Comparison of ENCODE assay signal across 17 cellular contexts in genomic region chr19:47379398-47379938, GRCh38. TPM values are rescaled to one million over a fixed set of nuclear protein-coding genes. Genes with fewer than 3 reads are reported as not detected.
DNase-seq lines count a peak whose midpoint lies in the region; ATAC-seq and TF ChIP-seq lines count a peak whose summit lies in the region.
"Had no signal": no experiment of that assay in that cellular context is flagged by ENCODE, and none has a peak within 500 bp of the region (broad histone marks: within the 10 kb centered on the region; RNA-seq: fewer than 3 reads in every experiment).

No MANE protein-coding gene starts in this region.

- TF ChIP-seq CTCF in WERI-Rb-1 (IDR thresholded peaks at IDR 0.05; ENCODE audit: low read depth, low read length) (no peak), gastrocnemius medialis (IDR thresholded peaks at IDR 0.05 in 4 of 5, conservative IDR thresholded peaks at IDR 0.05 in 1 of 5) (no peak), progenitor cell of endocrine pancreas (IDR thresholded peaks at IDR 0.05; ENCODE audit: unreplicated experiment) (no peak)
- TF ChIP-seq CTCF in CD8-positive, alpha-beta T cell (IDR thresholded peaks at IDR 0.05) = no peak

- TF ChIP-seq POLR2A in gastrocnemius medialis (IDR thresholded peaks at IDR 0.05) = no peak

- H3K9me3 Mint-ChIP-seq in progenitor cell of endocrine pancreas (ENCODE audit: low read depth) = no peaks in the 10 kb centered on the region
- H3K9me3 Mint-ChIP-seq in naive thymus-derived CD8-positive, alpha-beta T cell = no peaks in the 10 kb centered on the region
- H3K9me3 Mint-ChIP-seq in CD8-positive, alpha-beta T cell = no peaks in the 10 kb centered on the region

- CTCF ChIA-PET in CD8-positive, alpha-beta T cell (lab: Charles Lee) = no interaction called here

- H3K4me1 Mint-ChIP-seq in progenitor cell of endocrine pancreas (ENCODE audit: low read depth) = no peaks in the 10 kb centered on the region
- H3K4me1 Mint-ChIP-seq in naive thymus-derived CD8-positive, alpha-beta T cell = peaks cover 8 to 25% (median 23%) of the 10 kb centered on the region in 4 donors
- H3K4me1 Mint-ChIP-seq in CD8-positive, alpha-beta T cell (ENCODE audit: low read depth) = peaks cover 25% of the 10 kb centered on the region

- H3K27ac ChIP-seq in Karpas-422 (ENCODE audit: low read length) = no peak overlapping the region
- H3K27ac ChIP-seq in WERI-Rb-1 = peak overlapping the region; percentile 26; the same call in 1 of the 2 replicates
- H3K27ac ChIP-seq in gastrocnemius medialis = no peak overlapping the region
- H3K27ac ChIP-seq in CD8-positive, alpha-beta T cell (ENCODE audit: low read depth, low read length) = no peak overlapping the region

- no peak overlapping the region for H3K4me3 ChIP-seq in Karpas-422 (ENCODE audit: low read length)
- H3K4me3 ChIP-seq in WERI-Rb-1 (ENCODE audit: low read depth, low read length) = no peak overlapping the region
- no peak overlapping the region for H3K4me3 ChIP-seq in gastrocnemius medialis
- H3K4me3 ChIP-seq in CD8-positive, alpha-beta T cell (ENCODE audit: low read depth, low read length) = no peak overlapping the region

- peaks cover 19% of the 10 kb centered on the region for H3K36me3 Mint-ChIP-seq in progenitor cell of endocrine pancreas (ENCODE audit: insufficient read depth)
- peaks cover 4 to 50% (median 14%) of the 10 kb centered on the region in 3 donors for H3K36me3 Mint-ChIP-seq in naive thymus-derived CD8-positive, alpha-beta T cell
- H3K36me3 Mint-ChIP-seq in CD8-positive, alpha-beta T cell = peaks cover 60% of the 10 kb centered on the region

- DNase-seq in Karpas-422 (peak; percentile 22), WERI-Rb-1 (no peak), inferior parietal cortex (ENCODE audit: extremely low spot score) (peak; percentile 49), gastrocnemius medialis (peak in 1 of 2 donors; percentile 71), progenitor cell of endocrine pancreas (ENCODE audit: low spot score, unreplicated experiment) (no peak)
- no peak for DNase-seq in naive thymus-derived CD8-positive, alpha-beta T cell
- no peak for DNase-seq in CD8-positive, alpha-beta T cell
- DNase-seq: activated CD4-positive, alpha-beta T cell treated with anti-CD3 and anti-CD28 coated beads for 48 hours; activated naive CD4-positive, alpha-beta T cell; DMS79; NCI-H187; NCI-H748 treated with DMSO at 0.1 percent for 48 hours had no signal

- H3K9me3 ChIP-seq in Karpas-422 (ENCODE audit: low read length) (no peaks in the 10 kb centered on the region), WERI-Rb-1 (ENCODE audit: severe bottlenecking) (no peaks in the 10 kb centered on the region), gastrocnemius medialis (no peaks in the 10 kb centered on the region)
- H3K9me3 ChIP-seq in CD8-positive, alpha-beta T cell (ENCODE audit: low read length) = no peaks in the 10 kb centered on the region

- peak; percentile 49 to 60 for ATAC-seq in gastrocnemius medialis
- no peak for ATAC-seq in naive thymus-derived CD8-positive, alpha-beta T cell
- ATAC-seq in CD8-positive, alpha-beta T cell = no peak
- ATAC-seq: HCT116, left lobe of liver, SK-N-SH treated with all-trans-retinoic acid at 6 μM for 48 hours had no signal

- no peaks in the 10 kb centered on the region for H3K4me1 ChIP-seq in Karpas-422 (ENCODE audit: low read length)
- peaks cover 0 to 8% of the 10 kb centered on the region in 2 donors for H3K4me1 ChIP-seq in gastrocnemius medialis
- peaks cover 17% of the 10 kb centered on the region for H3K4me1 ChIP-seq in CD8-positive, alpha-beta T cell (ENCODE audit: insufficient read depth, low read length)

- H3K79me2 ChIP-seq in Karpas-422 (ENCODE audit: low read length) = no peaks in the 10 kb centered on the region

- H2AFZ ChIP-seq in Karpas-422 (ENCODE audit: low read length) = no peak overlapping the region

- H3K4me3 Mint-ChIP-seq in progenitor cell of endocrine pancreas (ENCODE audit: low read depth) = no peak overlapping the region
- H3K4me3 Mint-ChIP-seq in naive thymus-derived CD8-positive, alpha-beta T cell = no peak overlapping the region
- H3K4me3 Mint-ChIP-seq in CD8-positive, alpha-beta T cell = no peak overlapping the region

- H3K27me3 Mint-ChIP-seq in progenitor cell of endocrine pancreas = no peaks in the 10 kb centered on the region
- no peaks in the 10 kb centered on the region for H3K27me3 Mint-ChIP-seq in naive thymus-derived CD8-positive, alpha-beta T cell
- H3K27me3 Mint-ChIP-seq in CD8-positive, alpha-beta T cell (ENCODE audit: low read depth) = no peaks in the 10 kb centered on the region

- H4K20me1 ChIP-seq in Karpas-422 (ENCODE audit: insufficient read depth, low read depth, low read length) = peaks cover 9% of the 10 kb centered on the region

- H3K27me3 ChIP-seq in Karpas-422 (ENCODE audit: low read length) (no peaks in the 10 kb centered on the region), WERI-Rb-1 (ENCODE audit: insufficient read depth, low read depth, severe bottlenecking) (no peaks in the 10 kb centered on the region), gastrocnemius medialis (no peaks in the 10 kb centered on the region)
- H3K27me3 ChIP-seq in CD8-positive, alpha-beta T cell (ENCODE audit: insufficient read depth, low read length) = no peaks in the 10 kb centered on the region

- POLR2A ChIA-PET in naive thymus-derived CD8-positive, alpha-beta T cell (lab: Charles Lee) = no interaction called here
- POLR2A ChIA-PET in CD8-positive, alpha-beta T cell (lab: Charles Lee) = no interaction called here

- in situ Hi-C loops in gastrocnemius medialis (cut with MboI; ENCODE audit: low sequenced_read_pairs in 4 of 4) = no loop called here

- no peak overlapping the region for H3K4me2 ChIP-seq in Karpas-422 (ENCODE audit: low read depth, low read length, poor library complexity, severe bottlenecking)

- no peak overlapping the region for H3K9ac ChIP-seq in Karpas-422 (ENCODE audit: low read length)

- peaks cover 10% of the 10 kb centered on the region for H3K36me3 ChIP-seq in Karpas-422 (ENCODE audit: insufficient read depth, low read length)
- peaks cover 67% of the 10 kb centered on the region for H3K36me3 ChIP-seq in WERI-Rb-1
- H3K36me3 ChIP-seq in gastrocnemius medialis = peaks cover 0 to 54% of the 10 kb centered on the region in 2 donors
- H3K36me3 ChIP-seq in CD8-positive, alpha-beta T cell (ENCODE audit: insufficient read depth, low read length) = peaks cover 30% of the 10 kb centered on the region

- H3K27ac Mint-ChIP-seq in progenitor cell of endocrine pancreas = no peak overlapping the region
- H3K27ac Mint-ChIP-seq in naive thymus-derived CD8-positive, alpha-beta T cell = peak overlapping the region in 1 of 10 donors; percentile 11
- H3K27ac Mint-ChIP-seq in CD8-positive, alpha-beta T cell = no peak overlapping the region

- intact Hi-C loops in gastrocnemius medialis (cut with DNase I; ENCODE audit: low total_unique reads) = no loop called here
- intact Hi-C loops in CD8-positive, alpha-beta T cell (cut with DNase I, micrococcal nuclease) = no loop called here

- H3K9me2 ChIP-seq in Karpas-422 (replicated peaks; ENCODE audit: insufficient read depth, low read length) = no peaks in the 10 kb centered on the region

RNA-seq across cellular contexts. Expression of gene DHX34, which starts 30.4 kb away (rescaled TPM):
- 17.4 and 41.5 TPM in 2 replicates for total RNA-seq in Karpas-422 (2014; rRNA removed; shearing (Covaris generic); ENCODE audit: low replicate concordance)
- 10 to 100 TPM; 14.3 to 19.3 (median 14.7) TPM for total RNA-seq in gastrocnemius medialis
- 37.7 and 42.1 TPM in 2 replicates for total RNA-seq in progenitor cell of endocrine pancreas
- total RNA-seq in naive thymus-derived CD8-positive, alpha-beta T cell = 10 to 100 TPM; 28.9 to 29.6 TPM
- polyA plus RNA-seq in naive thymus-derived CD8-positive, alpha-beta T cell = 1 to 10 TPM; 3.1 to 9.7 (median 5.2) TPM
- 1 to 10 TPM; 7.7 to 8.1 TPM for total RNA-seq in CD8-positive, alpha-beta T cell

RNA-seq across cellular contexts. Expression of gene MEIS3, which starts 39.9 kb away (rescaled TPM):
- total RNA-seq in Karpas-422 (2014; rRNA removed; shearing (Covaris generic); ENCODE audit: low replicate concordance) = 3.3 and 11.2 TPM in 2 replicates
- 1 to 10 TPM in 3 of 4 donors, under 1 TPM in 1; 0.24 to 5.4 (median 2.2) TPM for total RNA-seq in gastrocnemius medialis
- total RNA-seq in progenitor cell of endocrine pancreas = 25.5 and 30.8 TPM in 2 replicates
- total RNA-seq in naive thymus-derived CD8-positive, alpha-beta T cell = not detected
- polyA plus RNA-seq in naive thymus-derived CD8-positive, alpha-beta T cell = not detected
- not detected for total RNA-seq in CD8-positive, alpha-beta T cell

RNA-seq across cellular contexts. Expression of gene C5AR2, which starts 47.5 kb away (rescaled TPM):
- 1.1 TPM in 1 of 2 replicates, not detected in the other for total RNA-seq in Karpas-422 (2014; rRNA removed; shearing (Covaris generic); ENCODE audit: low replicate concordance)
- total RNA-seq in gastrocnemius medialis (under 1 TPM; 0.15 to 0.97 (median 0.32) TPM), progenitor cell of endocrine pancreas (not detected in 2 replicates)
- total RNA-seq in naive thymus-derived CD8-positive, alpha-beta T cell = under 1 TPM; 0.29 to 0.30 TPM
- not detected for polyA plus RNA-seq in naive thymus-derived CD8-positive, alpha-beta T cell
- not detected for total RNA-seq in CD8-positive, alpha-beta T cell
- total RNA-seq: HT-29 had no signal
- polyA plus RNA-seq: BJ had no signal

Comparison
In these comparisons a context has a peak if more than half of its experiments do, and no peak if none do; other contexts are left out.
1. DNase-seq: peak in Karpas-422 (single experiment) and inferior parietal cortex (single experiment); none in WERI-Rb-1 (single experiment), progenitor cell of endocrine pancreas (single experiment), naive thymus-derived CD8-positive, alpha-beta T cell (0 of 10) and CD8-positive, alpha-beta T cell (0 of 7).
2. ATAC-seq: peak in gastrocnemius medialis (2 of 2); none in naive thymus-derived CD8-positive, alpha-beta T cell (0 of 2) and CD8-positive, alpha-beta T cell (single experiment).